8 cellular contexts compared by ENCODE assay signal in genomic region chr14:45253754-45254300, GRCh38. TPM values are rescaled to one million over a fixed set of nuclear protein-coding genes. Genes with fewer than 3 reads are reported as not detected.
DNase-seq lines count a peak whose midpoint lies in the region; ATAC-seq and TF ChIP-seq lines count a peak whose summit lies in the region.

No MANE protein-coding gene starts in this region.

- H3K27ac Mint-ChIP-seq in natural killer cell treated with Interleukin-12 subunit alpha and Interleukin-12 subunit beta and Interleukin-15 and Interleukin-18, amount 100 ng/mL, for 72 hours, result peak overlapping the region; percentile 88 to 92

- H3K27me3 Mint-ChIP-seq in natural killer cell treated with Interleukin-12 subunit alpha and Interleukin-12 subunit beta and Interleukin-15 and Interleukin-18, amount 100 ng/mL, for 72 hours, result no peaks in the 10 kb centered on the region

- peaks cover 40% of the 10 kb centered on the region for H3K79me2 ChIP-seq in SU-DHL-6 (ENCODE audit: insufficient read depth, low read length)

- H3K9ac ChIP-seq in SU-DHL-6 (ENCODE audit: low read length), result peak overlapping the region; percentile 78

- H3K4me2 ChIP-seq in SU-DHL-6 (ENCODE audit: low read depth, low read length, poor library complexity, severe bottlenecking), result peak overlapping the region; percentile 66

- DNase-seq in NCI-H82 (lab: John Stamatoyannopoulos, UW), result peak; percentile 20
- no peak for DNase-seq in NCI-H82 treated with DMSO at 0.1 percent for 48 hours (lab: John Stamatoyannopoulos, UW; ENCODE audit: unreplicated experiment)
- peak in 1 of 2 experiments; percentile 37 for DNase-seq in erythroblast (lab: John Stamatoyannopoulos, UW)
- no peak for DNase-seq in natural killer cell treated with Interleukin-12 subunit alpha and Interleukin-12 subunit beta and Interleukin-15 and Interleukin-18, amount 100 ng/mL, for 72 hours (ENCODE audit: low spot score)
- DNase-seq in KG1 (lab: John Stamatoyannopoulos, UW), result no peak
- DNase-seq in foreskin melanocyte, result no peak
- no peak for DNase-seq in GM10266 (ENCODE audit: extremely low spot score)

- H2AFZ ChIP-seq in SU-DHL-6 (ENCODE audit: low read depth, low read length, severe bottlenecking), result peak overlapping the region; percentile 62

- no peaks in the 10 kb centered on the region for H3K9me2 ChIP-seq in SU-DHL-6 (replicated peaks; ENCODE audit: insufficient read depth, low read length)

- TF ChIP-seq CTCF in SU-DHL-6 (IDR thresholded peaks at IDR 0.05; ENCODE audit: insufficient read depth, low read length, poor library complexity, severe bottlenecking) (no peak), GM10266 (IDR thresholded peaks at IDR 0.05; ENCODE audit: control insufficient read depth, insufficient read depth, low read depth, missing control alignments) (no peak)

- peaks cover 8% of the 10 kb centered on the region for H4K20me1 ChIP-seq in SU-DHL-6 (ENCODE audit: low read depth, low read length)

- H3K9me3 Mint-ChIP-seq in natural killer cell treated with Interleukin-12 subunit alpha and Interleukin-12 subunit beta and Interleukin-15 and Interleukin-18, amount 100 ng/mL, for 72 hours, result peaks cover 14% of the 10 kb centered on the region

- H3F3A ChIP-seq in SU-DHL-6 (ENCODE audit: insufficient read depth), result peaks cover 21% of the 10 kb centered on the region

- no peak for ATAC-seq in natural killer cell treated with Interleukin-12 subunit alpha and Interleukin-12 subunit beta and Interleukin-15 and Interleukin-18, amount 100 ng/mL, for 72 hours

- peaks cover 13% of the 10 kb centered on the region; the same call in 1 of the 2 replicates for H3K9me3 ChIP-seq in SU-DHL-6 (ENCODE audit: insufficient read depth, low read length)

- H3K4me3 ChIP-seq in SU-DHL-6 (ENCODE audit: insufficient read depth, low read length, poor library complexity, severe bottlenecking), result peak overlapping the region; percentile 42

- peak; percentile 5 for TF ChIP-seq POLR2A in erythroblast (IDR thresholded peaks at IDR 0.05; ENCODE audit: low read length)

- no peaks in the 10 kb centered on the region for H3K27me3 ChIP-seq in SU-DHL-6 (ENCODE audit: low read length)

- H3K4me3 Mint-ChIP-seq in natural killer cell treated with Interleukin-12 subunit alpha and Interleukin-12 subunit beta and Interleukin-15 and Interleukin-18, amount 100 ng/mL, for 72 hours, result peak overlapping the region; percentile 91

- peaks cover 10% of the 10 kb centered on the region for H3K36me3 Mint-ChIP-seq in natural killer cell treated with Interleukin-12 subunit alpha and Interleukin-12 subunit beta and Interleukin-15 and Interleukin-18, amount 100 ng/mL, for 72 hours

- H3K4me1 Mint-ChIP-seq in natural killer cell treated with Interleukin-12 subunit alpha and Interleukin-12 subunit beta and Interleukin-15 and Interleukin-18, amount 100 ng/mL, for 72 hours (ENCODE audit: low read depth in 2 of 2), result peaks cover 14 to 21% of the 10 kb centered on the region in 2 donors

- H3K36me3 ChIP-seq in SU-DHL-6 (ENCODE audit: low read length), result no peaks in the 10 kb centered on the region

- peak overlapping the region; percentile 90 for H3K27ac ChIP-seq in SU-DHL-6 (ENCODE audit: low read depth, low read length)

RNA-seq across cellular contexts. Expression of gene MIS18BP1, which starts 0.8 kb away (rescaled TPM):
- 10 to 100 TPM; 33.4 to 61.8 TPM for total RNA-seq in natural killer cell treated with Interleukin-12 subunit alpha and Interleukin-12 subunit beta and Interleukin-15 and Interleukin-18, amount 100 ng/mL, for 72 hours
